ENCODE assay signal across 8 cellular contexts in genomic region chr6:30657922-30658321, GRCh38. TPM values are rescaled to one million over a fixed set of nuclear protein-coding genes. Genes with fewer than 3 reads are reported as not detected.
DNase-seq lines count a peak whose midpoint lies in the region; ATAC-seq and TF ChIP-seq lines count a peak whose summit lies in the region.
"Not testable (repeated sequence)": the region's sequence is repeated elsewhere in the genome, so short reads cannot be mapped to it uniquely, and the experiment has no call there.

No MANE protein-coding gene starts in this region.

- ATAC-seq in activated CD8-positive, alpha-beta T cell treated with anti-CD3 and anti-CD28 coated beads for 36 hours; activated T-helper 17 cell treated with anti-CD3 and anti-CD28 coated beads, Interleukin-2, amount 50 U/mL, for 72 hours (replicated peaks); central memory CD8-positive, alpha-beta T cell (replicated peaks; ENCODE audit: extremely low read depth, poor library complexity, severe bottlenecking); stimulated activated effector memory CD8-positive, alpha-beta T cell treated with anti-CD3 and anti-CD28 coated beads, Interleukin-12 subunit alpha, Interleukin-12 subunit beta, amount 100 ng/mL, for 72 hours; stimulated activated naive CD8-positive, alpha-beta T cell treated with anti-CD3 and anti-CD28 coated beads, Interleukin-15, amount 100 ng/mL, for 72 hours: not testable (repeated sequence)
- peak; percentile 49 for ATAC-seq in left lobe of liver
- peak; percentile 21 to 68 (median 32) for ATAC-seq in right lobe of liver

- H3K4me3 ChIP-seq in right lobe of liver: not testable (repeated sequence)

- not testable (repeated sequence) for H3K27ac ChIP-seq in right lobe of liver

- CTCF ChIA-PET in activated CD8-positive, alpha-beta T cell treated with anti-CD3 and anti-CD28 coated beads for 36 hours (lab: Charles Lee): interaction anchor here (1.5 kb wide), 1 partner anchor 65 kb away, joined by 3 read pairs; no protein-coding TSS in a partner anchor

- H3K4me3 Mint-ChIP-seq in T-helper 1 cell treated with Interleukin-12 subunit alpha and Interleukin-12 subunit beta and Interleukin-4 antibody, amounts not matched to agents 30 μg/mL and 1 μg/mL, for 36 hours; activated CD8-positive, alpha-beta T cell treated with anti-CD3 and anti-CD28 coated beads for 36 hours; activated T-helper 17 cell treated with anti-CD3 and anti-CD28 coated beads, Interleukin-2, amount 50 U/mL, for 72 hours; central memory CD8-positive, alpha-beta T cell; stimulated activated effector memory CD8-positive, alpha-beta T cell treated with anti-CD3 and anti-CD28 coated beads, Interleukin-12 subunit alpha, Interleukin-12 subunit beta, amount 100 ng/mL, for 72 hours; stimulated activated naive CD8-positive, alpha-beta T cell treated with anti-CD3 and anti-CD28 coated beads, Interleukin-15, amount 100 ng/mL, for 72 hours: not testable (repeated sequence)

- not testable (repeated sequence) for H3K4me1 ChIP-seq in right lobe of liver

- not testable (repeated sequence) for H3K27me3 Mint-ChIP-seq in T-helper 1 cell treated with Interleukin-12 subunit alpha and Interleukin-12 subunit beta and Interleukin-4 antibody, amounts not matched to agents 30 μg/mL and 1 μg/mL, for 36 hours (ENCODE audit: low read depth); activated CD8-positive, alpha-beta T cell treated with anti-CD3 and anti-CD28 coated beads for 36 hours; activated T-helper 17 cell treated with anti-CD3 and anti-CD28 coated beads, Interleukin-2, amount 50 U/mL, for 72 hours; central memory CD8-positive, alpha-beta T cell; stimulated activated naive CD8-positive, alpha-beta T cell treated with anti-CD3 and anti-CD28 coated beads, Interleukin-15, amount 100 ng/mL, for 72 hours

- H3K4me1 Mint-ChIP-seq in T-helper 1 cell treated with Interleukin-12 subunit alpha and Interleukin-12 subunit beta and Interleukin-4 antibody, amounts not matched to agents 30 μg/mL and 1 μg/mL, for 36 hours (ENCODE audit: low read depth); activated CD8-positive, alpha-beta T cell treated with anti-CD3 and anti-CD28 coated beads for 36 hours (ENCODE audit: low read depth); stimulated activated effector memory CD8-positive, alpha-beta T cell treated with anti-CD3 and anti-CD28 coated beads, Interleukin-12 subunit alpha, Interleukin-12 subunit beta, amount 100 ng/mL, for 72 hours; stimulated activated naive CD8-positive, alpha-beta T cell treated with anti-CD3 and anti-CD28 coated beads, Interleukin-15, amount 100 ng/mL, for 72 hours: not testable (repeated sequence)
- peaks cover 17% of the 10 kb centered on the region for H3K4me1 Mint-ChIP-seq in activated T-helper 17 cell treated with anti-CD3 and anti-CD28 coated beads, Interleukin-2, amount 50 U/mL, for 72 hours
- peaks cover 17% of the 10 kb centered on the region for H3K4me1 Mint-ChIP-seq in central memory CD8-positive, alpha-beta T cell

- DNase-seq in activated CD8-positive, alpha-beta T cell treated with anti-CD3 and anti-CD28 coated beads for 36 hours; central memory CD8-positive, alpha-beta T cell (ENCODE audit: low spot score in 2 of 2); left lobe of liver (ENCODE audit: low spot score); right lobe of liver; stimulated activated effector memory CD8-positive, alpha-beta T cell treated with anti-CD3 and anti-CD28 coated beads, Interleukin-12 subunit alpha, Interleukin-12 subunit beta, amount 100 ng/mL, for 72 hours (ENCODE audit: low spot score in 2 of 2); stimulated activated naive CD8-positive, alpha-beta T cell treated with anti-CD3 and anti-CD28 coated beads, Interleukin-15, amount 100 ng/mL, for 72 hours: not testable (repeated sequence)

- peaks cover 5 to 98% (median 29%) of the 10 kb centered on the region in 4 donors for H3K36me3 ChIP-seq in right lobe of liver

- TF ChIP-seq POLR2A in right lobe of liver (IDR thresholded peaks at IDR 0.05): not testable (repeated sequence)

- H3K9me3 ChIP-seq in right lobe of liver: not testable (repeated sequence)

- TF ChIP-seq CTCF in activated CD8-positive, alpha-beta T cell treated with anti-CD3 and anti-CD28 coated beads for 36 hours (IDR thresholded peaks at IDR 0.05); right lobe of liver (IDR thresholded peaks at IDR 0.05): not testable (repeated sequence)

- H3K36me3 Mint-ChIP-seq in T-helper 1 cell treated with Interleukin-12 subunit alpha and Interleukin-12 subunit beta and Interleukin-4 antibody, amounts not matched to agents 30 μg/mL and 1 μg/mL, for 36 hours (ENCODE audit: low read depth): peaks cover 58% of the 10 kb centered on the region
- H3K36me3 Mint-ChIP-seq in activated CD8-positive, alpha-beta T cell treated with anti-CD3 and anti-CD28 coated beads for 36 hours (ENCODE audit: low read depth): peaks cover 38% of the 10 kb centered on the region
- H3K36me3 Mint-ChIP-seq in activated T-helper 17 cell treated with anti-CD3 and anti-CD28 coated beads, Interleukin-2, amount 50 U/mL, for 72 hours (ENCODE audit: low read depth): peaks cover 97% of the 10 kb centered on the region
- peaks cover 65% of the 10 kb centered on the region for H3K36me3 Mint-ChIP-seq in central memory CD8-positive, alpha-beta T cell (ENCODE audit: insufficient read depth)
- peaks cover 99% of the 10 kb centered on the region for H3K36me3 Mint-ChIP-seq in stimulated activated effector memory CD8-positive, alpha-beta T cell treated with anti-CD3 and anti-CD28 coated beads, Interleukin-12 subunit alpha, Interleukin-12 subunit beta, amount 100 ng/mL, for 72 hours

- H3K27ac Mint-ChIP-seq in T-helper 1 cell treated with Interleukin-12 subunit alpha and Interleukin-12 subunit beta and Interleukin-4 antibody, amounts not matched to agents 30 μg/mL and 1 μg/mL, for 36 hours: peak overlapping the region; percentile 12
- H3K27ac Mint-ChIP-seq in activated CD8-positive, alpha-beta T cell treated with anti-CD3 and anti-CD28 coated beads for 36 hours: peak overlapping the region; percentile 10
- peak overlapping the region; percentile 34 for H3K27ac Mint-ChIP-seq in activated T-helper 17 cell treated with anti-CD3 and anti-CD28 coated beads, Interleukin-2, amount 50 U/mL, for 72 hours
- H3K27ac Mint-ChIP-seq in central memory CD8-positive, alpha-beta T cell (ENCODE audit: low read depth): peak overlapping the region; percentile 26
- H3K27ac Mint-ChIP-seq in stimulated activated effector memory CD8-positive, alpha-beta T cell treated with anti-CD3 and anti-CD28 coated beads, Interleukin-12 subunit alpha, Interleukin-12 subunit beta, amount 100 ng/mL, for 72 hours: peak overlapping the region; percentile 14
- H3K27ac Mint-ChIP-seq in stimulated activated naive CD8-positive, alpha-beta T cell treated with anti-CD3 and anti-CD28 coated beads, Interleukin-15, amount 100 ng/mL, for 72 hours: peak overlapping the region; percentile 28 to 55

- intact Hi-C loops in activated CD8-positive, alpha-beta T cell treated with anti-CD3 and anti-CD28 coated beads for 36 hours (cut with micrococcal nuclease); right lobe of liver (cut with DNase I): not testable (repeated sequence)

- H3K27me3 ChIP-seq in right lobe of liver: not testable (repeated sequence)

- 46% methylated on average over 3 of the region's 5 CpGs for WGBS in right lobe of liver (ENCODE audit: insufficient coverage, low coverage, low lambda C conversion rate, missing lambda C conversion rate)

- H3K9me3 Mint-ChIP-seq in T-helper 1 cell treated with Interleukin-12 subunit alpha and Interleukin-12 subunit beta and Interleukin-4 antibody, amounts not matched to agents 30 μg/mL and 1 μg/mL, for 36 hours; activated CD8-positive, alpha-beta T cell treated with anti-CD3 and anti-CD28 coated beads for 36 hours; activated T-helper 17 cell treated with anti-CD3 and anti-CD28 coated beads, Interleukin-2, amount 50 U/mL, for 72 hours; central memory CD8-positive, alpha-beta T cell; stimulated activated effector memory CD8-positive, alpha-beta T cell treated with anti-CD3 and anti-CD28 coated beads, Interleukin-12 subunit alpha, Interleukin-12 subunit beta, amount 100 ng/mL, for 72 hours; stimulated activated naive CD8-positive, alpha-beta T cell treated with anti-CD3 and anti-CD28 coated beads, Interleukin-15, amount 100 ng/mL, for 72 hours: not testable (repeated sequence)

- POLR2A ChIA-PET in activated CD8-positive, alpha-beta T cell treated with anti-CD3 and anti-CD28 coated beads for 36 hours (lab: Charles Lee): interaction anchor here (2.0 kb wide), 1 partner anchor 42 kb away, joined by 4 read pairs; no protein-coding TSS in a partner anchor

RNA-seq across cellular contexts. Expression of gene C6orf136, which starts 11.0 kb away (rescaled TPM):
- total RNA-seq in activated CD8-positive, alpha-beta T cell treated with anti-CD3 and anti-CD28 coated beads for 36 hours: 10 to 100 TPM; 34.8 to 40.1 TPM
- 10 to 100 TPM; 24.8 to 36.7 TPM for total RNA-seq in activated T-helper 17 cell treated with anti-CD3 and anti-CD28 coated beads, Interleukin-2, amount 50 U/mL, for 72 hours
- 13.8 TPM for total RNA-seq in left lobe of liver
- total RNA-seq in right lobe of liver: 10 to 100 TPM in 4 of 6 experiments, 1 to 10 TPM in 2; 8.2 to 14.1 (median 11.0) TPM

RNA-seq across cellular contexts. Expression of gene DHX16, which starts 14.9 kb away (rescaled TPM):
- total RNA-seq in activated CD8-positive, alpha-beta T cell treated with anti-CD3 and anti-CD28 coated beads for 36 hours: 10 to 100 TPM; 31.1 to 31.3 TPM
- 10 to 100 TPM; 27.4 to 40.0 TPM for total RNA-seq in activated T-helper 17 cell treated with anti-CD3 and anti-CD28 coated beads, Interleukin-2, amount 50 U/mL, for 72 hours
- 15.2 TPM for total RNA-seq in left lobe of liver
- 10 to 100 TPM; 12.3 to 17.8 (median 14.4) TPM for total RNA-seq in right lobe of liver

RNA-seq across cellular contexts. Expression of gene PPP1R18, which starts 28.5 kb away (rescaled TPM):
- total RNA-seq in activated CD8-positive, alpha-beta T cell treated with anti-CD3 and anti-CD28 coated beads for 36 hours: 100 to 1,000 TPM; 174 to 177 TPM
- 100 to 1,000 TPM; 190 to 238 TPM for total RNA-seq in activated T-helper 17 cell treated with anti-CD3 and anti-CD28 coated beads, Interleukin-2, amount 50 U/mL, for 72 hours
- 10.6 TPM for total RNA-seq in left lobe of liver
- total RNA-seq in right lobe of liver: 10 to 100 TPM in 4 of 6 experiments, 1 to 10 TPM in 2; 6.7 to 29.1 (median 12.9) TPM

RNA-seq across cellular contexts. Expression of gene ATAT1, which starts 31.2 kb away (rescaled TPM):
- 1 to 10 TPM; 7.5 to 7.8 TPM for total RNA-seq in activated CD8-positive, alpha-beta T cell treated with anti-CD3 and anti-CD28 coated beads for 36 hours
- 10 to 100 TPM; 12.3 to 20.9 TPM for total RNA-seq in activated T-helper 17 cell treated with anti-CD3 and anti-CD28 coated beads, Interleukin-2, amount 50 U/mL, for 72 hours
- total RNA-seq in left lobe of liver (5.1 TPM), right lobe of liver (1 to 10 TPM; 2.4 to 6.6 (median 4.4) TPM)

RNA-seq across cellular contexts. Expression of gene NRM, which starts 32.9 kb away (rescaled TPM):
- total RNA-seq in activated CD8-positive, alpha-beta T cell treated with anti-CD3 and anti-CD28 coated beads for 36 hours: 10 to 100 TPM; 21.0 to 22.0 TPM
- total RNA-seq in activated T-helper 17 cell treated with anti-CD3 and anti-CD28 coated beads, Interleukin-2, amount 50 U/mL, for 72 hours: 10 to 100 TPM; 26.0 to 36.9 TPM
- total RNA-seq in left lobe of liver (1.8 TPM), right lobe of liver (1 to 10 TPM; 1.2 to 2.7 (median 1.9) TPM)

Comparison
In these comparisons a context has a peak if more than half of its experiments do, and no peak if none do; other contexts are left out.
1. RNA of gene PPP1R18, which starts 28.5 kb away (total RNA-seq): 190 to 238 TPM in activated T-helper 17 cell treated with anti-CD3 and anti-CD28 coated beads, Interleukin-2, amount 50 U/mL, for 72 hours and 174 to 177 TPM in activated CD8-positive, alpha-beta T cell treated with anti-CD3 and anti-CD28 coated beads for 36 hours; 6.7 to 29.1 TPM in right lobe of liver and 10.6 TPM in left lobe of liver (single experiment); every median in the first group is over 4 times any median in the second.
2. Peak in every context shown above with its lines, with median percentiles within 50 percentile points of each other: H3K27ac Mint-ChIP-seq.